9 cellular contexts compared by ENCODE assay signal in the genomic region with DNA sequence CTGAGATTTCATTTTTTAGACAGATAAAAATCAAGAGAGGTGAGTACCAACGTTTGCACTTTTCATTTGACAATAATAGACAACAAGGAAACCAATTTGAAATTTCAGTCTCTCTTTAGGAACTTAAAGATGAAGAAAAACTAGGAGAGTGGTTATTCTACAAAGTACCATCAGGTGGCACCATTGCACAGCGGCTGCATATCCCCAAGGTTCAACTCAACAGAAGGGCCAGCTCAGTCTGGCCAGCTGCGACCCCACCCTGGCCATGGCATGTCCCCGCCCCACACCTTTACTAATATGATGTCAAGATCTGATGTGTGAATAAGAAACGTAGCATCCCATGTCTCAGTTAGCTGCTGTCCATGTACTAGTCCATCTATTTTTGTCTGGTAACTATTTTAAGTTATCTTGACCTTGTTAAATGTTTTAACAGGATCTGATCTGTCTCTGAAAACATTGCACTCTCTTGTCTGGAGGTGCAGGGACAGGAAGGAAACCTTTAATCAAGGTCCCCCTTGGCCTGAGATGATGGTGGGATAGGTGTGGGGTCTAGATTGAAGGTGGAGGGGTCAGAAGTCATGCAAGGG. TPM values are rescaled to one million over a fixed set of nuclear protein-coding genes. Genes with fewer than 3 reads are reported as not detected.
DNase-seq lines count a peak whose midpoint lies in the region; ATAC-seq, FAIRE-seq and TF ChIP-seq lines count a peak whose summit lies in the region.
"Had no signal": no experiment of that assay in that cellular context is flagged by ENCODE, and none has a peak within 500 bp of the region (broad histone marks: within the 10 kb centered on the region; RNA-seq: fewer than 3 reads in every experiment).

No MANE protein-coding gene starts in this region.

- no peak overlapping the region for H2BK15ac ChIP-seq in IMR-90 (ENCODE audit: low read depth, low read length)

- no peak overlapping the region for H3K4me3 Mint-ChIP-seq in MCF 10A (ENCODE audit: unreplicated experiment)

- no peak overlapping the region for H3K23ac ChIP-seq in IMR-90 (ENCODE audit: low read depth, low read length)

- BruUV-seq in IMR-90 (replicated peaks; lab: Mats Ljungman, UMichigan) (no TSS peak), MCF 10A (replicated peaks; lab: Mats Ljungman, UMichigan) (no TSS peak)

- no peak overlapping the region for H2BK20ac ChIP-seq in IMR-90 (ENCODE audit: low read depth, low read length)

- no peaks in the 10 kb centered on the region for H3K36me3 Mint-ChIP-seq in MCF 10A (ENCODE audit: insufficient read depth, unreplicated experiment)

- peak; percentile 99 for TF ChIP-seq RAD21 in IMR-90 (IDR thresholded peaks at IDR 0.05; ENCODE audit: low read length)

- H3K36me3 ChIP-seq in IMR-90 (ENCODE audit: control insufficient read depth, insufficient read depth, low read length) (no peaks in the 10 kb centered on the region), Peyer's patch (no peaks in the 10 kb centered on the region), kidney (ENCODE audit: control insufficient read depth in 1 of 2, insufficient read depth in 2 of 2, low read length in 2 of 2) (no peaks in the 10 kb centered on the region)
- H3K36me3 ChIP-seq: BLaER1 treated with 17β-estradiol and CSF1 and Interleukin-3, amounts not matched to agents 10 nM and 100 nM had no signal

- no CpG with 5 or more reads among the region's 5 CpGs for WGBS in IMR-90 (ENCODE audit: extremely low coverage in 2 of 2, insufficient read length in 1 of 2), 2 experiments

- no peak overlapping the region for H2AK5ac ChIP-seq in IMR-90 (ENCODE audit: low read depth, low read length)

- no peak overlapping the region for H3K27ac Mint-ChIP-seq in MCF 10A (ENCODE audit: low read depth, unreplicated experiment)

- no peaks in the 10 kb centered on the region for H3K79me1 ChIP-seq in IMR-90 (ENCODE audit: low read depth in 1 of 2, low read length in 2 of 2)

- H3K27ac ChIP-seq in IMR-90 (ENCODE audit: insufficient read depth, low read length) (no peak overlapping the region), Peyer's patch (no peak overlapping the region), kidney (ENCODE audit: low read depth in 2 of 2, low read length in 2 of 2) (no peak overlapping the region)
- H3K27ac ChIP-seq: BLaER1 treated with 17β-estradiol and CSF1 and Interleukin-3, amounts not matched to agents 10 nM and 100 nM had no signal

- H3K9ac ChIP-seq in IMR-90 (ENCODE audit: low read depth, low read length) = no peak overlapping the region
- peak overlapping the region in 1 of 2 donors; percentile 22 for H3K9ac ChIP-seq in kidney (ENCODE audit: low read length in 2 of 2)
- H3K9ac ChIP-seq: BLaER1 treated with 17β-estradiol and CSF1 and Interleukin-3, amounts not matched to agents 10 nM and 100 nM had no signal

- no peak overlapping the region for H3K4me2 ChIP-seq in IMR-90 (ENCODE audit: low read depth, low read length)
- H3K4me2 ChIP-seq: BLaER1 treated with 17β-estradiol and CSF1 and Interleukin-3, amounts not matched to agents 10 nM and 100 nM had no signal

- no peak overlapping the region for H4K8ac ChIP-seq in IMR-90 (ENCODE audit: low read depth in 2 of 2, low read length in 2 of 2)

- H3K27me3 ChIP-seq in IMR-90 (ENCODE audit: control insufficient read depth, insufficient read depth, low read length) (peaks cover 2% of the 10 kb centered on the region; the same call in 1 of the 2 replicates), Peyer's patch (no peaks in the 10 kb centered on the region)
- H3K27me3 ChIP-seq: BLaER1 treated with 17β-estradiol and CSF1 and Interleukin-3, amounts not matched to agents 10 nM and 100 nM had no signal

- no peak overlapping the region for H4K5ac ChIP-seq in IMR-90 (ENCODE audit: low read depth, low read length)

- H3K14ac ChIP-seq in IMR-90 (replicated peaks; ENCODE audit: low read depth, low read length) = no peak overlapping the region

- H3K9me3 ChIP-seq in IMR-90 (ENCODE audit: control insufficient read depth, insufficient read depth, low read length) (no peaks in the 10 kb centered on the region), Peyer's patch (no peaks in the 10 kb centered on the region), kidney (ENCODE audit: control insufficient read depth in 1 of 2, low read length in 2 of 2) (no peaks in the 10 kb centered on the region)
- H3K9me3 ChIP-seq: BLaER1 treated with 17β-estradiol and CSF1 and Interleukin-3, amounts not matched to agents 10 nM and 100 nM had no signal

- DNase-seq in DMS79 treated with DMSO at 0.1 percent for 48 hours (lab: John Stamatoyannopoulos, UW) (peak; percentile 32), DMS79 (lab: John Stamatoyannopoulos, UW) (no peak), IMR-90 (peak; percentile 65), Peyer's patch (peak; percentile 19 to 67 (median 63)), MCF 10A (ENCODE audit: unreplicated experiment) (peak; percentile 56), kidney (no peak)
- DNase-seq in stimulated activated CD4-positive, alpha-beta T cell treated with anti-CD3 and anti-CD28 coated beads, Interleukin-4, amount 100 ng/mL, for 24 hours = peak; percentile 22

- H3K56ac ChIP-seq in IMR-90 (ENCODE audit: extremely low read depth, insufficient read depth, low read length) = no peak overlapping the region

- H2AFZ ChIP-seq in IMR-90 (replicated peaks; ENCODE audit: low read length, poor library complexity) = peak overlapping the region; percentile 59

- H3K4ac ChIP-seq in IMR-90 (ENCODE audit: low read depth, low read length) = no peak overlapping the region

- H2AK9ac ChIP-seq in IMR-90 (replicated peaks; ENCODE audit: low read depth, low read length, poor library complexity) = no peak overlapping the region

- no peaks in the 10 kb centered on the region for H3K27me3 Mint-ChIP-seq in MCF 10A (ENCODE audit: insufficient read depth, unreplicated experiment)

- intact Hi-C loops in IMR-90 (cut with micrococcal nuclease) = loop anchor here (1.0 to 10.0 kb wide), 5 partner anchors 122 to 842 kb away; no protein-coding TSS in a partner anchor
- intact Hi-C loops in MCF 10A (cut with micrococcal nuclease) = loop anchor here (1.0 to 2.0 kb wide), 3 partner anchors 122 to 202 kb away; no protein-coding TSS in a partner anchor
- intact Hi-C loops in kidney (cut with DNase I) = no loop called here

- no peak overlapping the region for H2BK5ac ChIP-seq in IMR-90 (ENCODE audit: low read depth, low read length, poor library complexity, severe bottlenecking)

- ATAC-seq in IMR-90 (ENCODE audit: low read depth) (peak; percentile 91), GM19023 (IDR thresholded peaks at IDR 0.05; ENCODE audit: unreplicated experiment) (no peak)

- peak; percentile 66 for FAIRE-seq in kidney (lab: Jason Lieb, UNC)

- in situ Hi-C loops in IMR-90 (cut with MboI; ENCODE audit: low sequenced_read_pairs) = loop anchor here (5.0 kb wide), 1 partner anchor 187 kb away; no protein-coding TSS in a partner anchor

- peak; percentile 96 for TF ChIP-seq CTCF in IMR-90 (conservative IDR thresholded peaks at IDR 0.05; ENCODE audit: low read depth, low read length)
- TF ChIP-seq CTCF in Peyer's patch (IDR thresholded peaks at IDR 0.05) = peak; percentile 36 to 91 (median 86)
- TF ChIP-seq CTCF in MCF 10A (IDR thresholded peaks at IDR 0.05; ENCODE audit: unreplicated experiment) = peak; percentile 94
- TF ChIP-seq CTCF in kidney (IDR thresholded peaks at IDR 0.05; ENCODE audit: borderline replicate concordance, extremely low read depth, insufficient read depth) = peak; percentile 92

- no peaks in the 10 kb centered on the region for H3K4me1 Mint-ChIP-seq in MCF 10A (ENCODE audit: insufficient read depth, unreplicated experiment)

- H4K91ac ChIP-seq in IMR-90 (ENCODE audit: insufficient read depth, low read depth, low read length) = no peak overlapping the region

- H3K9me1 ChIP-seq in IMR-90 (ENCODE audit: insufficient read depth, low read length) = no peaks in the 10 kb centered on the region

- POLR2A ChIA-PET in IMR-90 (lab: Charles Lee; ENCODE audit: unreplicated experiment) (interaction anchor here (0.9 kb wide), 1 partner anchor 187 kb away, joined by 10 read pairs; no protein-coding TSS in a partner anchor), MCF 10A (lab: Yijun Ruan, JAX) (interaction anchor here (1.3 to 4.4 kb wide), 2 partner anchors 187 to 197 kb away, joined by 3 to 38 read pairs; no protein-coding TSS in a partner anchor)

- dilution Hi-C loops in IMR-90 (cut with HindIII; ENCODE audit: low sequenced_read_pairs, unreplicated experiment) = loop anchor here (25.0 kb wide), 1 partner anchor 197 kb away; no protein-coding TSS in a partner anchor

- H2BK120ac ChIP-seq in IMR-90 (ENCODE audit: low read depth, low read length) = no peak overlapping the region

- H4K20me1 ChIP-seq in IMR-90 (ENCODE audit: insufficient read depth, low read length) = no peaks in the 10 kb centered on the region
- H4K20me1 ChIP-seq: BLaER1 treated with 17β-estradiol and CSF1 and Interleukin-3, amounts not matched to agents 10 nM and 100 nM had no signal

- H3K4me3 ChIP-seq in IMR-90 (ENCODE audit: insufficient read depth, low read depth, low read length) = no peak overlapping the region
- no peak overlapping the region for H3K4me3 ChIP-seq in Peyer's patch
- no peak overlapping the region for H3K4me3 ChIP-seq in kidney (ENCODE audit: low read length in 2 of 2)
- H3K4me3 ChIP-seq: BLaER1 treated with 17β-estradiol and CSF1 and Interleukin-3, amounts not matched to agents 10 nM and 100 nM had no signal

- TF ChIP-seq POLR2A in IMR-90 (IDR thresholded peaks at IDR 0.05; ENCODE audit: low read depth, low read length) = peak; percentile 47; the same call in 1 of the 2 replicates
- TF ChIP-seq POLR2A in Peyer's patch (IDR thresholded peaks at IDR 0.05) = no peak

- H3K4me1 ChIP-seq in IMR-90 (ENCODE audit: control insufficient read depth, insufficient read depth, low read length) = no peaks in the 10 kb centered on the region
- H3K4me1 ChIP-seq in Peyer's patch = no peaks in the 10 kb centered on the region
- peaks cover 0 to 4% of the 10 kb centered on the region in 2 donors for H3K4me1 ChIP-seq in kidney (ENCODE audit: control insufficient read depth in 1 of 2, insufficient read depth in 1 of 2, low read depth in 1 of 2, low read length in 2 of 2)

- H3K9me3 Mint-ChIP-seq in MCF 10A (ENCODE audit: unreplicated experiment) = no peaks in the 10 kb centered on the region

- no peak overlapping the region for H3K18ac ChIP-seq in IMR-90 (ENCODE audit: low read depth, low read length)

- CTCF ChIA-PET in IMR-90 (lab: Yijun Ruan, JAX) (interaction anchor here (0.5 to 4.9 kb wide), 18 partner anchors 19 to 309 kb away, joined by 3 to 74 read pairs (median 4); no protein-coding TSS in a partner anchor), MCF 10A (lab: Yijun Ruan, JAX) (interaction anchor here (0.6 to 11.7 kb wide), 47 partner anchors 8 to 680 kb away, joined by 3 to 400 read pairs (median 3); partner anchors contain the start of gene CGNL1)

TF ChIP-seq in IMR-90, 13 proteins besides CTCF, POLR2A, EP300 and RAD21 (continues in another document):
- TF ChIP-seq CHD1 (IDR thresholded peaks at IDR 0.05; ENCODE audit: low read depth, low read length) = no peak

RNA-seq across cellular contexts. Expression of gene CGNL1, which starts 35.5 kb away (rescaled TPM):
- total RNA-seq in IMR-90 (2012; rRNA removed) = under 0.01 and 0.18 TPM in 2 replicates
- 0.03 and 0.07 TPM in 2 replicates for polyA plus RNA-seq in IMR-90 (2012; rRNA removed)
- 0.02 TPM in 2 replicates for polyA plus RNA-seq in IMR-90 (2012; cell fraction: cytosol; rRNA removed)
- 0.05 and 0.09 TPM in 2 replicates for polyA plus RNA-seq in IMR-90 (2012; cell fraction: nucleus; rRNA removed; ENCODE audit: low replicate concordance)
- 1 to 10 TPM; 1.2 to 9.9 (median 2.1) TPM for total RNA-seq in Peyer's patch
- 0.05 TPM in 1 of 2 replicates, not detected in the other for total RNA-seq in MCF 10A (2022)
- 81.5 TPM for total RNA-seq in kidney
- polyA plus RNA-seq in kidney (ENCODE audit: insufficient read depth, low read depth, low replicate concordance) = 62.0 TPM

Comparison
In these comparisons a context has a peak if more than half of its experiments do, and no peak if none do; other contexts are left out.
1. DNase-seq: peak in DMS79 treated with DMSO at 0.1 percent for 48 hours (single experiment), IMR-90 (single experiment), Peyer's patch (3 of 3), MCF 10A (single experiment) and stimulated activated CD4-positive, alpha-beta T cell treated with anti-CD3 and anti-CD28 coated beads, Interleukin-4, amount 100 ng/mL, for 24 hours (single experiment); none in DMS79 (single experiment) and kidney (single experiment).
2. Peak in every context shown above with its lines, with median percentiles within 50 percentile points of each other: CTCF ChIP-seq.